In the genomic region with DNA sequence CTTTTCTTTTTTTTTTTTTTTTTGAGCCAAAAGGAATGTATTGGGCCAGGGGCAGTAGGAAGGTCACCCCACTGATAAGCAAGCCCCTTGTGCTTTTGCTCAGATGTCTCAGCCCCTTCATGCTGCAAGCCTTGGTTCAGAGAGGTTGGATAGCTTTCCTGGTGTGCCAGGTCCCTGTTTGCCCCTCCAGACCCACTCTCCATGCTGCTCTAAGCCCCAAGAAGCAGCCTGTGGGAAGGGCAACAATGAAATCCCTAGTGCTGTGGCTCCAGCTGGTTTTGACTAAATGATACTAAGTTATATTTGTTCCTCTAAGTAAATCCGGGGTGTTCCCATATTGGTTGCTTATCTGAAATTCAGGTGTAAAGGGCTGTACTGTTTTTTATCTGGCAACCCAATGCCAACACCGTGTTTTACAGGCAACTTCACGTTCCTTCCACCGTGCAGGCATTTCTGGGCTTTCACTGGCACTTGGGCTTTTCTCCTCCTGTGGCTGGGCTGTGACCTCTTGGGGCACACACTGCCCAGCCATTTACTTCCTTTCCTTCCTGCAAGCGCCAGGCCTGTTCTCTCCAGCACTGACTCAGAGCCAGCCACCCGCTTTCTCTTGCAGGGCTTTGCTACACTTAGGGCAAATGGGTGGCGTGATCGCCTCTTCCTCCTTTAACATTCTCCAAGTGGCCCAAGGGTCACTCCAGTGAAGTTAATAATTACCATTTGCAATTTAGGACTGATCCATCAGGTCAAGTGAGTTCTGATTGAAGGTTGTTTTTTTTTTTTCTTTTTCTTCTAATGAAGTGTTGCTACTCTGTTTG, we compare ENCODE assay signal across 11 cellular contexts. TPM values are rescaled to one million over a fixed set of nuclear protein-coding genes. Genes with fewer than 3 reads are reported as not detected.
A peak's percentile ranks its signal among the peaks of the same experiment; 100 is the strongest.
DNase-seq lines count a peak whose midpoint lies in the region; ATAC-seq and TF ChIP-seq lines count a peak whose summit lies in the region.
"Had no signal": no experiment of that assay in that cellular context is flagged by ENCODE, and none has a peak within 500 bp of the region (broad histone marks: within the 10 kb centered on the region; RNA-seq: fewer than 3 reads in every experiment).

No MANE protein-coding gene starts in this region.

- H3K27me3 ChIP-seq in hepatocyte, result no peaks in the 10 kb centered on the region

- DNase-seq in ELR (ENCODE audit: low read depth), result peak; percentile 32
- peak; percentile 80 for DNase-seq in hepatocyte (ENCODE audit: low spot score)
- DNase-seq in posterior vena cava (ENCODE audit: low spot score), result peak; percentile 83
- DNase-seq in activated CD4-positive, CD25-positive, alpha-beta regulatory T cell treated with anti-CD3 and anti-CD28 coated beads, Interleukin-2, amount 50 U/mL, for 72 hours, result no peak
- DNase-seq in GOT3 (lab: John Stamatoyannopoulos, UW), result no peak
- no peak for DNase-seq in stimulated activated CD4-positive, alpha-beta T cell treated with anti-CD3 and anti-CD28 coated beads, Interleukin-12 subunit alpha, Interleukin-12 subunit beta, amount 100 ng/mL, for 4 hours
- DNase-seq: activated T-cell treated with anti-CD3 and anti-CD28 coated beads for 4 hours, NCI-H1930 had no signal

- no peaks in the 10 kb centered on the region for H3K9me2 ChIP-seq in hepatocyte (replicated peaks; ENCODE audit: insufficient read depth)

- H3K4me1 ChIP-seq in hepatocyte (ENCODE audit: insufficient read depth), result peaks cover 40% of the 10 kb centered on the region

- H3K27ac ChIP-seq in VCaP (peak overlapping the region; percentile 96), hepatocyte (peak overlapping the region; percentile 85)
- H3K27ac ChIP-seq: SK-N-MC had no signal

- intact Hi-C loops in posterior vena cava (cut with DNase I), result loop anchor here in 1 of 2 donors (10.0 kb wide), 1 partner anchor 65 kb away; no protein-coding TSS in a partner anchor

- no peak overlapping the region for H3K4me3 ChIP-seq in hepatocyte
- H3K4me3 ChIP-seq: SK-N-MC had no signal

- WGBS in hepatocyte (ENCODE audit: low lambda C conversion rate, missing lambda C conversion rate), result 38% methylated on average over 8 of the region's 8 CpGs

- no peak overlapping the region for H2AFZ ChIP-seq in hepatocyte

- no peaks in the 10 kb centered on the region for H3K9me3 ChIP-seq in hepatocyte (ENCODE audit: low read depth)

- peak overlapping the region; percentile 63 for H3K4me2 ChIP-seq in hepatocyte

- no peak for TF ChIP-seq CTCF in VCaP (conservative IDR thresholded peaks at IDR 0.05)
- TF ChIP-seq CTCF in hepatocyte (IDR thresholded peaks at IDR 0.05; ENCODE audit: poor library complexity), result no peak

- ATAC-seq in GM19395 (IDR thresholded peaks at IDR 0.05; ENCODE audit: unreplicated experiment), result no peak

- H4K20me1 ChIP-seq in hepatocyte (ENCODE audit: insufficient read depth, poor library complexity, severe bottlenecking), result peaks cover 4% of the 10 kb centered on the region

- no peaks in the 10 kb centered on the region for H3K36me3 ChIP-seq in hepatocyte (replicated peaks; ENCODE audit: insufficient read depth, low read depth)

- H3K79me2 ChIP-seq in hepatocyte, result peaks cover 90% of the 10 kb centered on the region

RNA-seq across cellular contexts. Expression of a gene that starts 21.6 kb away (rescaled TPM):
- total RNA-seq in hepatocyte, result 27.0 and 29.6 TPM in 2 replicates
- 15.0 and 16.4 TPM in 2 replicates for polyA plus RNA-seq in hepatocyte
- 10 to 100 TPM; 34.2 to 37.5 TPM for total RNA-seq in posterior vena cava

RNA-seq across cellular contexts. Expression of a gene that starts 36.0 kb away (rescaled TPM):
- total RNA-seq in hepatocyte, result 29.9 and 44.3 TPM in 2 replicates
- 7.7 and 9.3 TPM in 2 replicates for polyA plus RNA-seq in hepatocyte
- 10 to 100 TPM; 25.1 to 30.0 TPM for total RNA-seq in posterior vena cava

Comparison
In these comparisons a context has a peak if more than half of its experiments do, and no peak if none do; other contexts are left out.
1. DNase-seq: peak in ELR (single experiment), hepatocyte (single experiment) and posterior vena cava (single experiment); none in activated CD4-positive, CD25-positive, alpha-beta regulatory T cell treated with anti-CD3 and anti-CD28 coated beads, Interleukin-2, amount 50 U/mL, for 72 hours (single experiment), GOT3 (single experiment) and stimulated activated CD4-positive, alpha-beta T cell treated with anti-CD3 and anti-CD28 coated beads, Interleukin-12 subunit alpha, Interleukin-12 subunit beta, amount 100 ng/mL, for 4 hours (single experiment).